8 cellular contexts compared by ENCODE assay signal in genomic region chr6:148509789-148510581, GRCh38.
DNase-seq lines count a peak whose midpoint lies in the region; ATAC-seq and TF ChIP-seq lines count a peak whose summit lies in the region.

No MANE protein-coding gene starts in this region.

- H3K27me3 ChIP-seq in lower lobe of right lung (ENCODE audit: low read depth) (no peaks in the 10 kb centered on the region), transverse colon (no peaks in the 10 kb centered on the region)

- H3K4me1 ChIP-seq in lower lobe of right lung (peaks cover 34% of the 10 kb centered on the region), transverse colon (peaks cover 0 to 12% (median 0%) of the 10 kb centered on the region in 4 donors)

- TF ChIP-seq CTCF in GM12865 (IDR thresholded peaks at IDR 0.05; ENCODE audit: insufficient read depth, low read depth, low read length, missing control alignments) (no peak), lower lobe of right lung (IDR thresholded peaks at IDR 0.05) (no peak), transverse colon (IDR thresholded peaks at IDR 0.05) (no peak)

- DNase-seq in GM12865 (ENCODE audit: low read depth), result peak; percentile 14
- peak; percentile 91 to 98 for DNase-seq in NCI-H524 (lab: John Stamatoyannopoulos, UW)
- peak; percentile 3 for DNase-seq in central memory CD4-positive, alpha-beta T cell
- DNase-seq in lower lobe of right lung, result peak; percentile 75
- DNase-seq in transverse colon, result peak; percentile 59
- DNase-seq in activated CD8-positive, alpha-beta memory T cell treated with anti-CD3 and anti-CD28 coated beads, Interleukin-2, amount 50 U/mL, for 4 hours, result no peak
- DNase-seq in NCI-H526 treated with DMSO at 0.1 percent for 48 hours (lab: John Stamatoyannopoulos, UW), result no peak

- in situ Hi-C loops in transverse colon (cut with MboI; ENCODE audit: low pct_ligation_motif_present in 1 of 4, low pct_unique_long_range_greater_than_20kb in 1 of 4, low sequenced_read_pairs in 3 of 4), result no loop called here

- peak; percentile 54 for TF ChIP-seq POLR2A in transverse colon (IDR thresholded peaks at IDR 0.05)

- ATAC-seq in HG02798 (IDR thresholded peaks at IDR 0.05; ENCODE audit: poor library complexity, unreplicated experiment), result peak; percentile 82
- ATAC-seq in lower lobe of right lung, result peak; percentile 74 to 79

- peak overlapping the region; percentile 77 for H3K27ac ChIP-seq in lower lobe of right lung
- peak overlapping the region; percentile 72 to 87 (median 84) for H3K27ac ChIP-seq in transverse colon

- H3K36me3 ChIP-seq in lower lobe of right lung (peaks cover under 1% of the 10 kb centered on the region), transverse colon (no peaks in the 10 kb centered on the region)

- intact Hi-C loops in lower lobe of right lung (cut with DNase I), result no loop called here
- intact Hi-C loops in transverse colon (cut with DNase I; ENCODE audit: low total_unique reads), result no loop called here

- TF ChIP-seq EP300 in transverse colon (IDR thresholded peaks at IDR 0.05; ENCODE audit: low read depth), result no peak

- H3K4me3 ChIP-seq in GM12865 (ENCODE audit: low read depth, low read length), result no peak overlapping the region
- peak overlapping the region; percentile 45 for H3K4me3 ChIP-seq in lower lobe of right lung
- H3K4me3 ChIP-seq in transverse colon, result peak overlapping the region; percentile 18 to 35 (median 22)

- WGBS in transverse colon (ENCODE audit: low coverage in 1 of 2), 2 donors, result 15 to 25% methylated on average over 4 to 6 of the region's 6 CpGs

- no peaks in the 10 kb centered on the region for H3K9me3 ChIP-seq in lower lobe of right lung
- no peaks in the 10 kb centered on the region for H3K9me3 ChIP-seq in transverse colon

Comparison
In these comparisons a context has a peak if more than half of its experiments do, and no peak if none do; other contexts are left out.
1. DNase-seq: peak in GM12865 (single experiment), NCI-H524 (2 of 2), central memory CD4-positive, alpha-beta T cell (single experiment), lower lobe of right lung (single experiment) and transverse colon (single experiment); none in activated CD8-positive, alpha-beta memory T cell treated with anti-CD3 and anti-CD28 coated beads, Interleukin-2, amount 50 U/mL, for 4 hours (single experiment) and NCI-H526 treated with DMSO at 0.1 percent for 48 hours (single experiment).